ENCODE assay signal across 21 cellular contexts in the genomic region with DNA sequence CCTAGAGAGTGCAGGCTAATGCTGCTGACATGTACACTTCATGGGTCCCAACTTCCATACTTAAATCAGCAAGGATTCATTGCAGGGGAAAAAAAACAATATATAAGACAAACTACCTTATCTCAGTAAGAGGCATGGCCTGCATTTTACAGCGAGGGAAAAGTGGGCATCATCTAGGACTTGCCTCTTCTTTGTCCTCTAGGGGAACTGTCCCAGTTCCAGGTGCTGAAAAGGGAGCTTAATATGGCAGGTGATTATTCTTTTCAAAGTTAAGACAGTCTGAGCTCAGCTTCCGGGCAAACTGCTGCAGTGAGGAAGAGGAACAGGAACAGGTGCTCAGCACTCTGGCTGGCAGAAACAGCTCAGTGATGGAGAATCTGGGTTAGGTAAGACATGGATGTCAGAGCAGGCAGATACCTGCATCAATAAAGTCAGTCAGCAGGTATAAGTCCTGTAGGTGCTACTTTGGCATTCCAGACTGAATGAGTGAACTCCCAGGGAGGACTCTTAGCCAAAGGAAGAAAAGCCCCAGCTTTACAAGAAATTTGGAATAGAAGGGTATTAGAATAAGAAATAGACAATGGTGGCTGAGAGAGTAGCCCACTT.
A peak's percentile ranks its signal among the peaks of the same experiment; 100 is the strongest.
DNase-seq lines count a peak whose midpoint lies in the region; ATAC-seq and TF ChIP-seq lines count a peak whose summit lies in the region.
"Had no signal": no experiment of that assay in that cellular context is flagged by ENCODE, and none has a peak within 500 bp of the region (broad histone marks: within the 10 kb centered on the region; RNA-seq: fewer than 3 reads in every experiment).

No MANE protein-coding gene starts in this region.

- H3K27ac ChIP-seq in DND-41 (ENCODE audit: low read length) = no peak overlapping the region
- H3K27ac ChIP-seq: prostate gland, SK-N-MC, suprapubic skin had no signal

- no peak overlapping the region for H3K4me3 ChIP-seq in DND-41 (ENCODE audit: low read depth in 1 of 2, low read length in 2 of 2)
- H3K4me3 ChIP-seq: MG63, prostate gland, SK-N-MC, smooth muscle cell, suprapubic skin had no signal

- H3K9me3 ChIP-seq in DND-41 (ENCODE audit: insufficient read depth, low read length, severe bottlenecking) = no peaks in the 10 kb centered on the region
- H3K9me3 ChIP-seq: Caco-2, MG63, prostate gland, suprapubic skin had no signal

- H3K4me2 ChIP-seq in DND-41 (ENCODE audit: insufficient read depth, low read length) = no peak overlapping the region
- H3K4me2 ChIP-seq: smooth muscle cell had no signal

- peak; percentile 31 for DNase-seq in DND-41
- peak; percentile 6 for DNase-seq in KBM-7
- peak; percentile 22 for DNase-seq in SW480 (ENCODE audit: low spot score)
- peak; percentile 56 for DNase-seq in iPS-NIHi7 (ENCODE audit: extremely low spot score)
- no peak for DNase-seq in cardiac septum (ENCODE audit: low spot score)
- DNase-seq in left ventricle myocardium superior = no peak
- DNase-seq in NCI-H2029 (lab: John Stamatoyannopoulos, UW) = no peak
- DNase-seq: activated CD4-positive, alpha-beta T cell treated with anti-CD3 and anti-CD28 coated beads, Interleukin-2, amount 50 U/mL, for 48 hours; activated T-cell treated with anti-CD3 and anti-CD28 coated beads, Interleukin-2, amount 50 U/mL, for 48 hours; AML-193; GDM1; immature natural killer cell; natural killer cell; NCI-H524 treated with DMSO at 0.1 percent for 48 hours had no signal

- intact Hi-C loops in cardiac septum (cut with DNase I) = no loop called here
- intact Hi-C loops in left ventricle myocardium superior (cut with micrococcal nuclease) = no loop called here

- H3K4me1 ChIP-seq in DND-41 (ENCODE audit: insufficient read depth, low read length) = no peaks in the 10 kb centered on the region
- H3K4me1 ChIP-seq: Caco-2, prostate gland, suprapubic skin had no signal

- H3K9ac ChIP-seq in DND-41 (ENCODE audit: low read depth, low read length) = no peak overlapping the region

- ATAC-seq in DND-41 (ENCODE audit: insufficient read depth, low read depth) (peak; percentile 61; the same call in 2 of the 3 replicates), GM19023 (IDR thresholded peaks at IDR 0.05; ENCODE audit: unreplicated experiment) (no peak), left ventricle myocardium superior (no peak)
- ATAC-seq: natural killer cell had no signal

- H3K27me3 ChIP-seq in DND-41 (ENCODE audit: insufficient read depth, low read length, poor library complexity) = no peaks in the 10 kb centered on the region
- H3K27me3 ChIP-seq: MG63, suprapubic skin had no signal

- in situ Hi-C loops in KBM-7 (cut with MboI; ENCODE audit: low pct_unique_long_range_greater_than_20kb, low sequenced_read_pairs) = no loop called here

- H3K36me3 ChIP-seq in DND-41 (ENCODE audit: insufficient read depth, low read length) = no peaks in the 10 kb centered on the region
- H3K36me3 ChIP-seq: MG63, prostate gland, suprapubic skin had no signal

- H4K20me1 ChIP-seq in DND-41 (ENCODE audit: insufficient read depth, low read length) = no peaks in the 10 kb centered on the region

- H3K79me2 ChIP-seq in DND-41 (ENCODE audit: insufficient read depth, low read length) = no peaks in the 10 kb centered on the region

- H2AFZ ChIP-seq in DND-41 (ENCODE audit: low read depth, low read length) = no peak overlapping the region

- TF ChIP-seq CTCF in DND-41 (IDR thresholded peaks at IDR 0.05; ENCODE audit: borderline replicate concordance, extremely low read depth, low read length, poor library complexity, severe bottlenecking) = no peak

Comparison
In these comparisons a context has a peak if more than half of its experiments do, and no peak if none do; other contexts are left out.
1. DNase-seq: peak in DND-41 (single experiment), KBM-7 (single experiment), SW480 (single experiment) and iPS-NIHi7 (single experiment); none in cardiac septum (single experiment), left ventricle myocardium superior (single experiment) and NCI-H2029 (single experiment).